Comparison of ENCODE assay signal across 1 cellular context in the genomic region with DNA sequence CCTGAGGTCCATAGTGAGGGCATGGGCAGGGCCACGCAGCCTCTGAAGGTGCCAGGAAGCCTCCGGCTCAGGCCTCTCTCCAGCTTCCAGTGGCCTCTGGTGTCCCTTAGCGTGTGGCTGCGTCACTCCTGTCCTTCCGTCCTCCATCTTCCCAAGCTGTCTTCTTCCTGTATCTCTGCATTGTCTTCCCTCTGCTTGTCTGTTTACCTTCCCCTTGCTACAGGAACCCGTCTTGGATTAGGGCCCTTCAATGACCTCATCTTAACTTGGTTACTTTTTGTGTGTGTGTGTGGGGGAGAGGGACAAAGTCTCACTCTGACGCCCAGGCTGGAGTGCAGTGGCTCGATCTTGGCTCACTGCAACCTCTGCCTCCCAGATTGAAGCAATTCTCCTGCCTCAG.
TF ChIP-seq lines count a peak whose summit lies in the region.

No MANE protein-coding gene starts in this region.

TF ChIP-seq in HEK293, 187 proteins besides CTCF, POLR2A, EP300 and RAD21 (continued from another document):
- TF ChIP-seq ZBTB21 (tag by site-specific recombination; IDR thresholded peaks at IDR 0.05) (no peak), SCRT2 (tag by site-specific recombination; IDR thresholded peaks at IDR 0.05) (no peak), ZNF664 (tag by site-specific recombination; IDR thresholded peaks at IDR 0.05) (no peak), BCL11A (tag by site-specific recombination; IDR thresholded peaks at IDR 0.05; ENCODE audit: low read depth) (no peak), AEBP2 (tag by site-specific recombination; IDR thresholded peaks at IDR 0.05; ENCODE audit: borderline replicate concordance) (no peak), ZNF223 (tag by site-specific recombination; IDR thresholded peaks at IDR 0.05) (no peak), TCF7L2 (IDR thresholded peaks at IDR 0.05; ENCODE audit: borderline replicate concordance, low read depth, low read length) (no peak), PRDM2 (tag by site-specific recombination; IDR thresholded peaks at IDR 0.05; ENCODE audit: borderline replicate concordance) (no peak), ZNF600 (tag by site-specific recombination; IDR thresholded peaks at IDR 0.05) (0 out of 2 replicates have a peak, but pooled peaks have one; percentile 21), ZSCAN16 (tag by site-specific recombination; IDR thresholded peaks at IDR 0.05) (no peak), ZBTB48 (tag by site-specific recombination; IDR thresholded peaks at IDR 0.05) (no peak), ZBTB10 (tag by site-specific recombination; IDR thresholded peaks at IDR 0.05) (no peak), ZNF514 (tag by site-specific recombination; IDR thresholded peaks at IDR 0.05) (no peak), ZFP41 (tag by site-specific recombination; IDR thresholded peaks at IDR 0.05; ENCODE audit: borderline replicate concordance) (no peak), ZNF629 (tag by site-specific recombination; IDR thresholded peaks at IDR 0.05) (no peak), ZXDB (tag by site-specific recombination; IDR thresholded peaks at IDR 0.05) (no peak)
- TF ChIP-seq, protein P1, sequence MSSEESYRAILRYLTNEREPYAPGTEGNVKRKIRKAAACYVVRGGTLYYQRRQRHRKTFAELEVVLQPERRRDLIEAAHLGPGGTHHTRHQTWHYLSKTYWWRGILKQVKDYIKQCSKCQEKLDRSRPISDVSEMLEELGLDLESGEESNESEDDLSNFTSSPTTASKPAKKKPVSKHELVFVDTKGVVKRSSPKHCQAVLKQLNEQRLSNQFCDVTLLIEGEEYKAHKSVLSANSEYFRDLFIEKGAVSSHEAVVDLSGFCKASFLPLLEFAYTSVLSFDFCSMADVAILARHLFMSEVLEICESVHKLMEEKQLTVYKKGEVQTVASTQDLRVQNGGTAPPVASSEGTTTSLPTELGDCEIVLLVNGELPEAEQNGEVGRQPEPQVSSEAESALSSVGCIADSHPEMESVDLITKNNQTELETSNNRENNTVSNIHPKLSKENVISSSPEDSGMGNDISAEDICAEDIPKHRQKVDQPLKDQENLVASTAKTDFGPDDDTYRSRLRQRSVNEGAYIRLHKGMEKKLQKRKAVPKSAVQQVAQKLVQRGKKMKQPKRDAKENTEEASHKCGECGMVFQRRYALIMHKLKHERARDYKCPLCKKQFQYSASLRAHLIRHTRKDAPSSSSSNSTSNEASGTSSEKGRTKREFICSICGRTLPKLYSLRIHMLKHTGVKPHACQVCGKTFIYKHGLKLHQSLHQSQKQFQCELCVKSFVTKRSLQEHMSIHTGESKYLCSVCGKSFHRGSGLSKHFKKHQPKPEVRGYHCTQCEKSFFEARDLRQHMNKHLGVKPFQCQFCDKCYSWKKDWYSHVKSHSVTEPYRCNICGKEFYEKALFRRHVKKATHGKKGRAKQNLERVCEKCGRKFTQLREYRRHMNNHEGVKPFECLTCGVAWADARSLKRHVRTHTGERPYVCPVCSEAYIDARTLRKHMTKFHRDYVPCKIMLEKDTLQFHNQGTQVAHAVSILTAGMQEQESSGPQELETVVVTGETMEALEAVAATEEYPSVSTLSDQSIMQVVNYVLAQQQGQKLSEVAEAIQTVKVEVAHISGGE (tag by site-specific recombination; conservative IDR thresholded peaks at IDR 0.05; ENCODE audit: low read depth), result no peak
- TF ChIP-seq, protein P2, sequence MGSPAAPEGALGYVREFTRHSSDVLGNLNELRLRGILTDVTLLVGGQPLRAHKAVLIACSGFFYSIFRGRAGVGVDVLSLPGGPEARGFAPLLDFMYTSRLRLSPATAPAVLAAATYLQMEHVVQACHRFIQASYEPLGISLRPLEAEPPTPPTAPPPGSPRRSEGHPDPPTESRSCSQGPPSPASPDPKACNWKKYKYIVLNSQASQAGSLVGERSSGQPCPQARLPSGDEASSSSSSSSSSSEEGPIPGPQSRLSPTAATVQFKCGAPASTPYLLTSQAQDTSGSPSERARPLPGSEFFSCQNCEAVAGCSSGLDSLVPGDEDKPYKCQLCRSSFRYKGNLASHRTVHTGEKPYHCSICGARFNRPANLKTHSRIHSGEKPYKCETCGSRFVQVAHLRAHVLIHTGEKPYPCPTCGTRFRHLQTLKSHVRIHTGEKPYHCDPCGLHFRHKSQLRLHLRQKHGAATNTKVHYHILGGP (tag by site-specific recombination; IDR thresholded peaks at IDR 0.05), result no peak
- TF ChIP-seq, protein P3, sequence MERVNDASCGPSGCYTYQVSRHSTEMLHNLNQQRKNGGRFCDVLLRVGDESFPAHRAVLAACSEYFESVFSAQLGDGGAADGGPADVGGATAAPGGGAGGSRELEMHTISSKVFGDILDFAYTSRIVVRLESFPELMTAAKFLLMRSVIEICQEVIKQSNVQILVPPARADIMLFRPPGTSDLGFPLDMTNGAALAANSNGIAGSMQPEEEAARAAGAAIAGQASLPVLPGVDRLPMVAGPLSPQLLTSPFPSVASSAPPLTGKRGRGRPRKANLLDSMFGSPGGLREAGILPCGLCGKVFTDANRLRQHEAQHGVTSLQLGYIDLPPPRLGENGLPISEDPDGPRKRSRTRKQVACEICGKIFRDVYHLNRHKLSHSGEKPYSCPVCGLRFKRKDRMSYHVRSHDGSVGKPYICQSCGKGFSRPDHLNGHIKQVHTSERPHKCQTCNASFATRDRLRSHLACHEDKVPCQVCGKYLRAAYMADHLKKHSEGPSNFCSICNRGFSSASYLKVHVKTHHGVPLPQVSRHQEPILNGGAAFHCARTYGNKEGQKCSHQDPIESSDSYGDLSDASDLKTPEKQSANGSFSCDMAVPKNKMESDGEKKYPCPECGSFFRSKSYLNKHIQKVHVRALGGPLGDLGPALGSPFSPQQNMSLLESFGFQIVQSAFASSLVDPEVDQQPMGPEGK (tag by site-specific recombination; IDR thresholded peaks at IDR 0.05), result 0 out of 2 replicates have a peak, but pooled peaks have one; percentile 19
- TF ChIP-seq, protein P4, sequence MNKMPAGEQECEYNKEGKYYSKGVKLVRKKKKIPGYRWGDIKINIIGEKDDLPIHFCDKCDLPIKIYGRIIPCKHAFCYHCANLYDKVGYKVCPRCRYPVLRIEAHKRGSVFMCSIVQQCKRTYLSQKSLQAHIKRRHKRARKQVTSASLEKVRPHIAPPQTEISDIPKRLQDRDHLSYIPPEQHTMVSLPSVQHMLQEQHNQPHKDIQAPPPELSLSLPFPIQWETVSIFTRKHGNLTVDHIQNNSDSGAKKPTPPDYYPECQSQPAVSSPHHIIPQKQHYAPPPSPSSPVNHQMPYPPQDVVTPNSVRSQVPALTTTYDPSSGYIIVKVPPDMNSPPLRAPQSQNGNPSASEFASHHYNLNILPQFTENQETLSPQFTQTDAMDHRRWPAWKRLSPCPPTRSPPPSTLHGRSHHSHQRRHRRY (tag by site-specific recombination; IDR thresholded peaks at IDR 0.05), result no peak
